1 cellular context compared by ENCODE assay signal in the genomic region with DNA sequence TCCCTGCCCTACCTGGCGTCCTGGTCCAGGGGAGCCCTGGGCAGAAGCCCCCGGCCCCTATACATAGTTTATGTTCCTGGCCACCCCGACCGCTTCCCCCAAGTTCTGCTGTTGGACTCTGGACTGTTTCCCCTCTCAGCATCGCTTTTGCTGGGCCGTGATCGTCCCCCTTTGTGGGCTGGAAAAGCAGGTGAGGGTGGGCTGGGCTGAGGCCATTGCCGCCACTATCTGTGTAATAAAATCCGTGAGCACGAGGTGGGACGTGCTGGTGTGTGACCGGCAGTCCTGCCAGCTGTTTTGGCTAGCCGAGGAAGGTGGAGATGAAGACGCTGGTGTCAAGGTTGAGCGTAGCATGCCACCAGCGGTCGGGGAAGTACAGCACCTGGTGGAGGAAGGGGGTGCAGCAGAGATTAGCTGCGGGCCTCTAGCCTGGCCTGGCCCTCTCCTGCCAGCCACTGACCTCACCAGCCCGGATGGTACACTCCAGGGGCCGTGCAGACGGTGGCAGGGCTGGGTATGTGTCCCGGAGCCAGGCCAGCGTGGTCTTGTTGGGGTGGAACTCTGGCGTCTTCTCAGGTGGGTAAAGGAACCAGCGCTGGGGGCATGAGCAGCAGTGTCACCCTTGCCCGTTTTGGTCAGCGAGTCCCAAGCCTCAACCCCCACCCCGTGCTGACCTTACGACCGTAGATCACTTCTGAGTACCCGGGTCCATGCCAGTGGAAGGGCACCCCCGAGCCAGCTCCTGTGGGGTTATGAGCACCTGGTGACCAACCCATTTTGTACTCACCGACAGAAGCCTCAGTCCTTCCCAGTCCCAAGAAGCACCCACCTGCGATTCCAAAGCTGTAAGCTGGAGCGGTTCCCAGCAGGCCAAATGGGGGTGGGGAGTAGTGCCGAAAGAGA.
TF ChIP-seq lines count a peak whose summit lies in the region.

No MANE protein-coding gene starts in this region.

TF ChIP-seq in HEK293, 187 proteins besides CTCF, POLR2A, EP300 and RAD21 (continued from another document and continues in another):
- TF ChIP-seq, protein P1, sequence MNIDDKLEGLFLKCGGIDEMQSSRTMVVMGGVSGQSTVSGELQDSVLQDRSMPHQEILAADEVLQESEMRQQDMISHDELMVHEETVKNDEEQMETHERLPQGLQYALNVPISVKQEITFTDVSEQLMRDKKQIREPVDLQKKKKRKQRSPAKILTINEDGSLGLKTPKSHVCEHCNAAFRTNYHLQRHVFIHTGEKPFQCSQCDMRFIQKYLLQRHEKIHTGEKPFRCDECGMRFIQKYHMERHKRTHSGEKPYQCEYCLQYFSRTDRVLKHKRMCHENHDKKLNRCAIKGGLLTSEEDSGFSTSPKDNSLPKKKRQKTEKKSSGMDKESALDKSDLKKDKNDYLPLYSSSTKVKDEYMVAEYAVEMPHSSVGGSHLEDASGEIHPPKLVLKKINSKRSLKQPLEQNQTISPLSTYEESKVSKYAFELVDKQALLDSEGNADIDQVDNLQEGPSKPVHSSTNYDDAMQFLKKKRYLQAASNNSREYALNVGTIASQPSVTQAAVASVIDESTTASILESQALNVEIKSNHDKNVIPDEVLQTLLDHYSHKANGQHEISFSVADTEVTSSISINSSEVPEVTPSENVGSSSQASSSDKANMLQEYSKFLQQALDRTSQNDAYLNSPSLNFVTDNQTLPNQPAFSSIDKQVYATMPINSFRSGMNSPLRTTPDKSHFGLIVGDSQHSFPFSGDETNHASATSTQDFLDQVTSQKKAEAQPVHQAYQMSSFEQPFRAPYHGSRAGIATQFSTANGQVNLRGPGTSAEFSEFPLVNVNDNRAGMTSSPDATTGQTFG (tag by site-specific recombination; IDR thresholded peaks at IDR 0.05; ENCODE audit: borderline replicate concordance), result no peak
- TF ChIP-seq ZNF626 (tag by site-specific recombination; IDR thresholded peaks at IDR 0.05) (no peak), ZNF621 (tag by site-specific recombination; IDR thresholded peaks at IDR 0.05) (no peak), KLF17 (tag by site-specific recombination; IDR thresholded peaks at IDR 0.05) (peak; percentile 33; the same call in 1 of the 2 replicates), ZNF292 (tag by site-specific recombination; IDR thresholded peaks at IDR 0.05; ENCODE audit: borderline replicate concordance, low read depth) (no peak), ZNF529 (tag by site-specific recombination; IDR thresholded peaks at IDR 0.05; ENCODE audit: insufficient replicate concordance) (no peak), ZSCAN30 (tag by site-specific recombination; IDR thresholded peaks at IDR 0.05) (no peak), ZNF23 (tag by site-specific recombination; IDR thresholded peaks at IDR 0.05; ENCODE audit: borderline replicate concordance) (no peak), ZNF114 (tag by site-specific recombination; IDR thresholded peaks at IDR 0.05) (no peak), ZBTB20 (tag by site-specific recombination; IDR thresholded peaks at IDR 0.05) (no peak), GFI1B (tag by site-specific recombination; IDR thresholded peaks at IDR 0.05) (no peak), SCRT2 (tag by site-specific recombination; IDR thresholded peaks at IDR 0.05) (no peak), ZFP3 (tag by site-specific recombination; IDR thresholded peaks at IDR 0.05; ENCODE audit: low read depth) (no peak), ZNF704 (tag by site-specific recombination; IDR thresholded peaks at IDR 0.05) (no peak), ZNF624 (tag by site-specific recombination; IDR thresholded peaks at IDR 0.05) (no peak), ZBTB17 (tag by site-specific recombination; IDR thresholded peaks at IDR 0.05) (peak; percentile 38), ZNF133 (tag by site-specific recombination; IDR thresholded peaks at IDR 0.05) (no peak), ZNF560 (tag by site-specific recombination; IDR thresholded peaks at IDR 0.05; ENCODE audit: borderline replicate concordance) (no peak), BCL6B (tag by site-specific recombination; IDR thresholded peaks at IDR 0.05) (no peak), PATZ1 (tag by site-specific recombination; IDR thresholded peaks at IDR 0.05) (no peak), ZSCAN16 (tag by site-specific recombination; IDR thresholded peaks at IDR 0.05) (no peak), ZNF404 (tag by site-specific recombination; IDR thresholded peaks at IDR 0.05) (no peak), MYNN (tag by site-specific recombination; IDR thresholded peaks at IDR 0.05; ENCODE audit: borderline replicate concordance) (no peak), ZEB2 (tag by site-specific recombination; IDR thresholded peaks at IDR 0.05) (peak; percentile 66; the same call in 1 of the 2 replicates), HOXD13 (CRISPR knock-in tag; IDR thresholded peaks at IDR 0.05; ENCODE audit: borderline replicate concordance) (no peak), ZNF10 (tag by site-specific recombination; IDR thresholded peaks at IDR 0.05) (peak; percentile 94), ZNF302 (tag by site-specific recombination; IDR thresholded peaks at IDR 0.05; ENCODE audit: low read depth) (no peak), PBX3 (CRISPR knock-in tag; IDR thresholded peaks at IDR 0.05) (no peak; the same call in 1 of the 2 replicates), ZNF354C (tag by site-specific recombination; IDR thresholded peaks at IDR 0.05; ENCODE audit: borderline replicate concordance, low read depth) (no peak), ZNF596 (tag by site-specific recombination; IDR thresholded peaks at IDR 0.05) (peak; percentile 47; the same call in 1 of the 2 replicates), WT1 (tag by site-specific recombination; IDR thresholded peaks at IDR 0.05) (no peak), ZNF449 (tag by site-specific recombination; IDR thresholded peaks at IDR 0.05) (no peak), ZNF138 (tag by site-specific recombination; IDR thresholded peaks at IDR 0.05; ENCODE audit: borderline replicate concordance) (no peak)
- TF ChIP-seq, protein P2, sequence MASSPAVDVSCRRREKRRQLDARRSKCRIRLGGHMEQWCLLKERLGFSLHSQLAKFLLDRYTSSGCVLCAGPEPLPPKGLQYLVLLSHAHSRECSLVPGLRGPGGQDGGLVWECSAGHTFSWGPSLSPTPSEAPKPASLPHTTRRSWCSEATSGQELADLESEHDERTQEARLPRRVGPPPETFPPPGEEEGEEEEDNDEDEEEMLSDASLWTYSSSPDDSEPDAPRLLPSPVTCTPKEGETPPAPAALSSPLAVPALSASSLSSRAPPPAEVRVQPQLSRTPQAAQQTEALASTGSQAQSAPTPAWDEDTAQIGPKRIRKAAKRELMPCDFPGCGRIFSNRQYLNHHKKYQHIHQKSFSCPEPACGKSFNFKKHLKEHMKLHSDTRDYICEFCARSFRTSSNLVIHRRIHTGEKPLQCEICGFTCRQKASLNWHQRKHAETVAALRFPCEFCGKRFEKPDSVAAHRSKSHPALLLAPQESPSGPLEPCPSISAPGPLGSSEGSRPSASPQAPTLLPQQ (tag by site-specific recombination; IDR thresholded peaks at IDR 0.05), result peak; percentile 8; the same call in 1 of the 2 replicates
- TF ChIP-seq, protein P3, sequence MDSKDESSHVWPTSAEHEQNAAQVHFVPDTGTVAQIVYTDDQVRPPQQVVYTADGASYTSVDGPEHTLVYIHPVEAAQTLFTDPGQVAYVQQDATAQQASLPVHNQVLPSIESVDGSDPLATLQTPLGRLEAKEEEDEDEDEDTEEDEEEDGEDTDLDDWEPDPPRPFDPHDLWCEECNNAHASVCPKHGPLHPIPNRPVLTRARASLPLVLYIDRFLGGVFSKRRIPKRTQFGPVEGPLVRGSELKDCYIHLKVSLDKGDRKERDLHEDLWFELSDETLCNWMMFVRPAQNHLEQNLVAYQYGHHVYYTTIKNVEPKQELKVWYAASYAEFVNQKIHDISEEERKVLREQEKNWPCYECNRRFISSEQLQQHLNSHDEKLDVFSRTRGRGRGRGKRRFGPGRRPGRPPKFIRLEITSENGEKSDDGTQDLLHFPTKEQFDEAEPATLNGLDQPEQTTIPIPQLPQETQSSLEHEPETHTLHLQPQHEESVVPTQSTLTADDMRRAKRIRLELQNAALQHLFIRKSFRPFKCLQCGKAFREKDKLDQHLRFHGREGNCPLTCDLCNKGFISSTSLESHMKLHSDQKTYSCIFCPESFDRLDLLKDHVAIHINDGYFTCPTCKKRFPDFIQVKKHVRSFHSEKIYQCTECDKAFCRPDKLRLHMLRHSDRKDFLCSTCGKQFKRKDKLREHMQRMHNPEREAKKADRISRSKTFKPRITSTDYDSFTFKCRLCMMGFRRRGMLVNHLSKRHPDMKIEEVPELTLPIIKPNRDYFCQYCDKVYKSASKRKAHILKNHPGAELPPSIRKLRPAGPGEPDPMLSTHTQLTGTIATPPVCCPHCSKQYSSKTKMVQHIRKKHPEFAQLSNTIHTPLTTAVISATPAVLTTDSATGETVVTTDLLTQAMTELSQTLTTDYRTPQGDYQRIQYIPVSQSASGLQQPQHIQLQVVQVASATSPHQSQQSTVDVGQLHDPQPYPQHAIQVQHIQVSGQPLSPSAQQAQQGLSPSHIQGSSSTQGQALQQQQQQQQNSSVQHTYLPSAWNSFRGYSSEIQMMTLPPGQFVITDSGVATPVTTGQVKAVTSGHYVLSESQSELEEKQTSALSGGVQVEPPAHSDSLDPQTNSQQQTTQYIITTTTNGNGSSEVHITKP (tag by site-specific recombination; IDR thresholded peaks at IDR 0.05), result peak; percentile 91
- TF ChIP-seq, protein P4, sequence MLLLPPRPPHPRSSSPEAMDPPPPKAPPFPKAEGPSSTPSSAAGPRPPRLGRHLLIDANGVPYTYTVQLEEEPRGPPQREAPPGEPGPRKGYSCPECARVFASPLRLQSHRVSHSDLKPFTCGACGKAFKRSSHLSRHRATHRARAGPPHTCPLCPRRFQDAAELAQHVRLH (tag by site-specific recombination; IDR thresholded peaks at IDR 0.05), result no peak
